ENCODE assay signal across 1 cellular context in the genomic region with DNA sequence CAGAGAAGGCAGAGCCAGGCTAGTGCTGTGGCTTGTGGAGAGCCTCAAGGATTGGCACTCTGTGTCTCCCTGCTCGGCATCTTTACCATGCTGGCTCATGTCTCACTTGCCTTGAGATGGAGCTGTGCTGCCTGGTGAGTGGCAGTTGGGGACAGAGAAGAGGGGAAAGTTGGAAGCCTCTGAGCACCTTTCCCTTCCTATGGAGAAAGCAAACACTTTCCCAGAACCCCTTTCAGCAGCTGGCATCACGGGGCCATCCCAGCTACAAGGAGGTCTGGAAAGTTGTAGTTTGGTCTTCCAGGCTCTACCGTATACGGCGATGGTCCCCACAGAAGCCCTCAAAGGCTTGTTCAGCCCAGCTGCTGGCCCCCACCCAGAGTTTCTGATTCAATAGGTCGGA.
TF ChIP-seq lines count a peak whose summit lies in the region.

No MANE protein-coding gene starts in this region.

TF ChIP-seq in GM23338, 12 proteins besides CTCF, POLR2A, EP300 and RAD21 (continued from another document):
- TF ChIP-seq, protein P1, sequence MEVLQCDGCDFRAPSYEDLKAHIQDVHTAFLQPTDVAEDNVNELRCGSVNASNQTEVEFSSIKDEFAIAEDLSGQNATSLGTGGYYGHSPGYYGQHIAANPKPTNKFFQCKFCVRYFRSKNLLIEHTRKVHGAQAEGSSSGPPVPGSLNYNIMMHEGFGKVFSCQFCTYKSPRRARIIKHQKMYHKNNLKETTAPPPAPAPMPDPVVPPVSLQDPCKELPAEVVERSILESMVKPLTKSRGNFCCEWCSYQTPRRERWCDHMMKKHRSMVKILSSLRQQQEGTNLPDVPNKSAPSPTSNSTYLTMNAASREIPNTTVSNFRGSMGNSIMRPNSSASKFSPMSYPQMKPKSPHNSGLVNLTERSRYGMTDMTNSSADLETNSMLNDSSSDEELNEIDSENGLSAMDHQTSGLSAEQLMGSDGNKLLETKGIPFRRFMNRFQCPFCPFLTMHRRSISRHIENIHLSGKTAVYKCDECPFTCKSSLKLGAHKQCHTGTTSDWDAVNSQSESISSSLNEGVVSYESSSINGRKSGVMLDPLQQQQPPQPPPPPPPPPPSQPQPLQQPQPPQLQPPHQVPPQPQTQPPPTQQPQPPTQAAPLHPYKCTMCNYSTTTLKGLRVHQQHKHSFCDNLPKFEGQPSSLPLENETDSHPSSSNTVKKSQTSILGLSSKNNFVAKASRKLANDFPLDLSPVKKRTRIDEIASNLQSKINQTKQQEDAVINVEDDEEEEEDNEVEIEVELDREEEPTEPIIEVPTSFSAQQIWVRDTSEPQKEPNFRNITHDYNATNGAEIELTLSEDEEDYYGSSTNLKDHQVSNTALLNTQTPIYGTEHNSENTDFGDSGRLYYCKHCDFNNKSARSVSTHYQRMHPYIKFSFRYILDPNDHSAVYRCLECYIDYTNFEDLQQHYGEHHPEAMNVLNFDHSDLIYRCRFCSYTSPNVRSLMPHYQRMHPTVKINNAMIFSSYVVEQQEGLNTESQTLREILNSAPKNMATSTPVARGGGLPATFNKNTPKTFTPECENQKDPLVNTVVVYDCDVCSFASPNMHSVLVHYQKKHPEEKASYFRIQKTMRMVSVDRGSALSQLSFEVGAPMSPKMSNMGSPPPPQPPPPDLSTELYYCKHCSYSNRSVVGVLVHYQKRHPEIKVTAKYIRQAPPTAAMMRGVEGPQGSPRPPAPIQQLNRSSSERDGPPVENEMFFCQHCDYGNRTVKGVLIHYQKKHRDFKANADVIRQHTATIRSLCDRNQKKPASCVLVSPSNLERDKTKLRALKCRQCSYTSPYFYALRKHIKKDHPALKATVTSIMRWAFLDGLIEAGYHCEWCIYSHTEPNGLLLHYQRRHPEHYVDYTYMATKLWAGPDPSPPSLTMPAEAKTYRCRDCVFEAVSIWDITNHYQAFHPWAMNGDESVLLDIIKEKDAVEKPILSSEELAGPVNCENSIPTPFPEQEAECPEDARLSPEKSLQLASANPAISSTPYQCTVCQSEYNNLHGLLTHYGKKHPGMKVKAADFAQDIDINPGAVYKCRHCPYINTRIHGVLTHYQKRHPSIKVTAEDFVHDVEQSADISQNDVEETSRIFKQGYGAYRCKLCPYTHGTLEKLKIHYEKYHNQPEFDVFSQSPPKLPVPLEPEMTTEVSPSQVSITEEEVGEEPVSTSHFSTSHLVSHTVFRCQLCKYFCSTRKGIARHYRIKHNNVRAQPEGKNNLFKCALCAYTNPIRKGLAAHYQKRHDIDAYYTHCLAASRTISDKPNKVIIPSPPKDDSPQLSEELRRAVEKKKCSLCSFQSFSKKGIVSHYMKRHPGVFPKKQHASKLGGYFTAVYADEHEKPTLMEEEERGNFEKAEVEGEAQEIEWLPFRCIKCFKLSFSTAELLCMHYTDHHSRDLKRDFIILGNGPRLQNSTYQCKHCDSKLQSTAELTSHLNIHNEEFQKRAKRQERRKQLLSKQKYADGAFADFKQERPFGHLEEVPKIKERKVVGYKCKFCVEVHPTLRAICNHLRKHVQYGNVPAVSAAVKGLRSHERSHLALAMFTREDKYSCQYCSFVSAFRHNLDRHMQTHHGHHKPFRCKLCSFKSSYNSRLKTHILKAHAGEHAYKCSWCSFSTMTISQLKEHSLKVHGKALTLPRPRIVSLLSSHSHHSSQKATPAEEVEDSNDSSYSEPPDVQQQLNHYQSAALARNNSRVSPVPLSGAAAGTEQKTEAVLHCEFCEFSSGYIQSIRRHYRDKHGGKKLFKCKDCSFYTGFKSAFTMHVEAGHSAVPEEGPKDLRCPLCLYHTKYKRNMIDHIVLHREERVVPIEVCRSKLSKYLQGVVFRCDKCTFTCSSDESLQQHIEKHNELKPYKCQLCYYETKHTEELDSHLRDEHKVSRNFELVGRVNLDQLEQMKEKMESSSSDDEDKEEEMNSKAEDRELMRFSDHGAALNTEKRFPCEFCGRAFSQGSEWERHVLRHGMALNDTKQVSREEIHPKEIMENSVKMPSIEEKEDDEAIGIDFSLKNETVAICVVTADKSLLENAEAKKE (CRISPR knock-in tag; IDR thresholded peaks at IDR 0.05): no peak
- TF ChIP-seq STAT1 (IDR thresholded peaks at IDR 0.05; ENCODE audit: unreplicated experiment) (no peak), JUNB (IDR thresholded peaks at IDR 0.05; ENCODE audit: unreplicated experiment) (no peak), CREB1 (CRISPR knock-in tag; IDR thresholded peaks at IDR 0.05; ENCODE audit: low read depth) (no peak), EZH2phosphoT487 (IDR thresholded peaks at IDR 0.05; ENCODE audit: unreplicated experiment) (no peak), ZNF331 (CRISPR knock-in tag; IDR thresholded peaks at IDR 0.05; ENCODE audit: low read depth) (no peak)
